ENCODE assay signal across 20 cellular contexts in the genomic region with DNA sequence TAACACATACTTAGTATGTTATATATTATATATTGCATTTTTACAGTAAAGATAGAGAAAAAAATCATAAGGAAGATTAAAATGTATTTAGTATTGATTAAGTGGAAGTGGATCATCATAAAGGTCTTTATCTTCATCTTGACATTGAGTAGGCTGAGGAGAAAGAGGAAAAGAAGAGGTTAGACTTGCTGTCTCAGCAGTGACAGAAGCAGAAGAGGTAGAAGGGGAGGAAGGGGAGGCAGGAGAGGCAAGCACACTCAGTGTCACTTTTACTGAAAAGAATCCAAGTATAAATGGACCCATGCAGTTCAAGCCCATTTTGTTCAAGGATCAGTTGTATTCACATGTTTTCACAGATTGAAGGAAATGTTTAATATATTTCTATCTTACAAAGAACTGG.
A peak's percentile ranks its signal among the peaks of the same experiment; 100 is the strongest.
DNase-seq lines count a peak whose midpoint lies in the region; ATAC-seq, FAIRE-seq and TF ChIP-seq lines count a peak whose summit lies in the region.
"Had no signal": no experiment of that assay in that cellular context is flagged by ENCODE, and none has a peak within 500 bp of the region (broad histone marks: within the 10 kb centered on the region; RNA-seq: fewer than 3 reads in every experiment).

No MANE protein-coding gene starts in this region.

- peaks cover 96% of the 10 kb centered on the region for H3K4me1 ChIP-seq in DND-41 (ENCODE audit: insufficient read depth, low read length)
- H3K4me1 ChIP-seq in K562 (replicated peaks in 1 of 2; ENCODE audit: control insufficient read depth in 2 of 2, insufficient read depth in 2 of 2, low read length in 2 of 2) = peaks cover 7 to 68% of the 10 kb centered on the region in 2 experiments
- peaks cover 38 to 50% of the 10 kb centered on the region in 2 experiments for H3K4me1 ChIP-seq in neutrophil (ENCODE audit: control insufficient read depth in 1 of 2, insufficient read depth in 1 of 2, low read depth in 1 of 2, low read length in 1 of 2)

- no peaks in the 10 kb centered on the region for H3K9me1 ChIP-seq in K562 (ENCODE audit: control insufficient read depth, insufficient read depth, low read length)

- in situ Hi-C loops in K562 (cut with MboI) = no loop called here

- H3K27ac ChIP-seq in DND-41 (ENCODE audit: low read length) (peak overlapping the region; percentile 90), K562 (ENCODE audit: extremely low read depth, low read depth, low read length) (no peak overlapping the region; the same call in 2 of the 3 replicates), neutrophil (peak overlapping the region; percentile 93)

- intact Hi-C loops in K562 (cut with micrococcal nuclease) = no loop called here

- no peak for TF ChIP-seq RAD21 in K562 (CRISPR knock-in tag; conservative IDR thresholded peaks at IDR 0.05 in 1 of 2, IDR thresholded peaks at IDR 0.05 in 1 of 2)

- CTCF ChIA-PET in K562 (lab: Yijun Ruan, JAX; ENCODE audit: low intra/inter-chr PET ratio) = interaction anchor here (0.7 kb wide), 1 partner anchor 13 kb away, joined by 3 read pairs; no protein-coding TSS in a partner anchor

- no peak for TF ChIP-seq EP300 in K562 (IDR thresholded peaks at IDR 0.05; ENCODE audit: low read length)

- H2AFZ ChIP-seq in DND-41 (ENCODE audit: low read depth, low read length) (no peak overlapping the region), K562 (ENCODE audit: low read depth, low read length) (no peak overlapping the region)

- H3K27me3 ChIP-seq in DND-41 (ENCODE audit: insufficient read depth, low read length, poor library complexity) (no peaks in the 10 kb centered on the region), K562 (ENCODE audit: control insufficient read depth in 2 of 2, insufficient read depth in 2 of 2, low read length in 2 of 2) (no peaks in the 10 kb centered on the region), neutrophil (no peaks in the 10 kb centered on the region)
- H3K27me3 ChIP-seq: BE2C had no signal

- H3K27ac Mint-ChIP-seq in T-helper 1 cell treated with Interleukin-12 subunit alpha and Interleukin-12 subunit beta and Interleukin-4 antibody, amounts not matched to agents 30 μg/mL and 1 μg/mL, for 36 hours = no peak overlapping the region
- H3K27ac Mint-ChIP-seq: CD8-positive, alpha-beta T cell had no signal

- FAIRE-seq in K562 (lab: Jason Lieb, UNC) (peak; percentile 15), H54 (lab: Jason Lieb, UNC) (no peak)
- FAIRE-seq: GM12878 had no signal

- BruUV-seq in K562 (replicated peaks; lab: Mats Ljungman, UMichigan) = no TSS peak

- peaks cover 22% of the 10 kb centered on the region for H3K36me3 Mint-ChIP-seq in T-helper 1 cell treated with Interleukin-12 subunit alpha and Interleukin-12 subunit beta and Interleukin-4 antibody, amounts not matched to agents 30 μg/mL and 1 μg/mL, for 36 hours (ENCODE audit: low read depth)
- H3K36me3 Mint-ChIP-seq: CD8-positive, alpha-beta T cell had no signal

- H3K9me3 Mint-ChIP-seq in T-helper 1 cell treated with Interleukin-12 subunit alpha and Interleukin-12 subunit beta and Interleukin-4 antibody, amounts not matched to agents 30 μg/mL and 1 μg/mL, for 36 hours = peaks cover 7% of the 10 kb centered on the region
- H3K9me3 Mint-ChIP-seq: CD8-positive, alpha-beta T cell had no signal

- H3K9me3 ChIP-seq in DND-41 (ENCODE audit: insufficient read depth, low read length, severe bottlenecking) (no peaks in the 10 kb centered on the region), K562 (replicated peaks; ENCODE audit: control insufficient read depth, insufficient read depth, low read depth, low read length) (no peaks in the 10 kb centered on the region), neutrophil (no peaks in the 10 kb centered on the region)
- H3K9me3 ChIP-seq: BE2C had no signal

- ATAC-seq in DND-41 (ENCODE audit: insufficient read depth, low read depth) (no peak), K562 (0 out of 3 replicates have a peak, but pooled peaks have one; percentile 5), GM18502 (IDR thresholded peaks at IDR 0.05; ENCODE audit: poor library complexity, unreplicated experiment) (no peak)
- ATAC-seq: CD8-positive, alpha-beta T cell; GM12878 had no signal

- no peak overlapping the region for H3K9ac ChIP-seq in DND-41 (ENCODE audit: low read depth, low read length)
- H3K9ac ChIP-seq in K562 (ENCODE audit: insufficient read depth in 1 of 2, low read depth in 2 of 2, low read length in 2 of 2) = no peak overlapping the region

- TF ChIP-seq CTCF in DND-41 (IDR thresholded peaks at IDR 0.05; ENCODE audit: borderline replicate concordance, extremely low read depth, low read length, poor library complexity, severe bottlenecking) (no peak), K562 (IDR thresholded peaks at IDR 0.05 in 2 of 3, conservative IDR thresholded peaks at IDR 0.05 in 1 of 3; ENCODE audit: insufficient read depth in 2 of 3, low read depth in 1 of 3, low read length in 3 of 3) (no peak), neutrophil (IDR thresholded peaks at IDR 0.05) (no peak)

- POLR2A ChIA-PET in K562 (lab: Yijun Ruan, JAX) = interaction anchor here (5.3 kb wide), 1 partner anchor 8 kb away, joined by 30 read pairs; no protein-coding TSS in a partner anchor

- H4K20me1 ChIP-seq in DND-41 (ENCODE audit: insufficient read depth, low read length) (peaks cover 13% of the 10 kb centered on the region; the same call in 1 of the 2 replicates), K562 (replicated peaks; ENCODE audit: control insufficient read depth, insufficient read depth, low read length) (no peaks in the 10 kb centered on the region)

- H3K36me3 ChIP-seq in DND-41 (ENCODE audit: insufficient read depth, low read length) (peaks cover 10% of the 10 kb centered on the region), K562 (ENCODE audit: control insufficient read depth, insufficient read depth, low read length) (no peaks in the 10 kb centered on the region), neutrophil (no peaks in the 10 kb centered on the region)
- H3K36me3 ChIP-seq: BE2C had no signal

- TF ChIP-seq POLR2A in K562 (conservative IDR thresholded peaks at IDR 0.05) (no peak), H54 (IDR thresholded peaks at IDR 0.05; ENCODE audit: low read depth, low read length) (no peak)

- peak overlapping the region; percentile 18 for H3K4me3 Mint-ChIP-seq in T-helper 1 cell treated with Interleukin-12 subunit alpha and Interleukin-12 subunit beta and Interleukin-4 antibody, amounts not matched to agents 30 μg/mL and 1 μg/mL, for 36 hours
- H3K4me3 Mint-ChIP-seq: CD8-positive, alpha-beta T cell had no signal

- H3K4me3 ChIP-seq in DND-41 (ENCODE audit: low read depth in 1 of 2, low read length in 2 of 2) (no peak overlapping the region), K562 (no peak overlapping the region), neutrophil (ENCODE audit: low read depth in 1 of 2, low read length in 1 of 2) (no peak overlapping the region)
- H3K4me3 ChIP-seq: GM12878 had no signal

- DNase-seq in T-helper 1 cell (no peak), DND-41 (no peak), K562 (ENCODE audit: extremely low read depth in 1 of 4, low spot score in 3 of 4) (no peak), H54 (ENCODE audit: insufficient read length, low spot score) (no peak), NCI-H526 (lab: John Stamatoyannopoulos, UW) (no peak)
- DNase-seq: 8988T; BE2C; Calu3; CD8-positive, alpha-beta T cell; EL; GOT3; NCI-H1105; NCI-H2081 treated with DMSO at 0.1 percent for 48 hours; NCI-H446 treated with DMSO at 0.1 percent for 48 hours; NK-92 treated with Interleukin-12 subunit alpha and Interleukin-12 subunit beta, amount 100 ng/mL, for 24 hours; SHP77 treated with DMSO at 0.1 percent for 48 hours had no signal

- peaks cover 6% of the 10 kb centered on the region for H3K27me3 Mint-ChIP-seq in T-helper 1 cell treated with Interleukin-12 subunit alpha and Interleukin-12 subunit beta and Interleukin-4 antibody, amounts not matched to agents 30 μg/mL and 1 μg/mL, for 36 hours (ENCODE audit: low read depth)

- no peak overlapping the region for H3K4me2 ChIP-seq in DND-41 (ENCODE audit: insufficient read depth, low read length)
- no peak overlapping the region for H3K4me2 ChIP-seq in K562 (ENCODE audit: insufficient read depth, low read length)

- H3K79me2 ChIP-seq in DND-41 (ENCODE audit: insufficient read depth, low read length) (peaks cover 99% of the 10 kb centered on the region), K562 (ENCODE audit: control insufficient read depth, insufficient read depth, low read length) (peaks cover 93% of the 10 kb centered on the region)

- peaks cover 57% of the 10 kb centered on the region for H3K4me1 Mint-ChIP-seq in T-helper 1 cell treated with Interleukin-12 subunit alpha and Interleukin-12 subunit beta and Interleukin-4 antibody, amounts not matched to agents 30 μg/mL and 1 μg/mL, for 36 hours (ENCODE audit: low read depth)

TF ChIP-seq in K562, 482 proteins besides CTCF, POLR2A, EP300 and RAD21 (continues in another document):
- TF ChIP-seq ZNF316 (IDR thresholded peaks at IDR 0.05) (peak; percentile 64), C11orf30 (IDR thresholded peaks at IDR 0.05; ENCODE audit: low read depth) (peak; percentile 66), ARID3A (IDR thresholded peaks at IDR 0.05; ENCODE audit: borderline replicate concordance, low read depth, low read length) (no peak), HIVEP1 (CRISPR knock-in tag; IDR thresholded peaks at IDR 0.05) (no peak), ZNF165 (CRISPR knock-in tag; IDR thresholded peaks at IDR 0.05; ENCODE audit: borderline replicate concordance) (no peak), MIER1 (IDR thresholded peaks at IDR 0.05; ENCODE audit: low read depth) (no peak)
